Comparison of ENCODE assay signal across 20 cellular contexts in genomic region chr22:43419371-43420080, GRCh38. TPM values are rescaled to one million over a fixed set of nuclear protein-coding genes. Genes with fewer than 3 reads are reported as not detected.
"Had no signal": no experiment of that assay in that cellular context is flagged by ENCODE, and none has a peak within 500 bp of the region (broad histone marks: within the 10 kb centered on the region; RNA-seq: fewer than 3 reads in every experiment).

No MANE protein-coding gene starts in this region.

- H3K36me3 Mint-ChIP-seq: naive thymus-derived CD8-positive, alpha-beta T cell; type B pancreatic cell had no signal

- H3K9me3 Mint-ChIP-seq: naive thymus-derived CD8-positive, alpha-beta T cell; type B pancreatic cell had no signal

- H3K4me3 ChIP-seq: colonic mucosa, heart left ventricle, mucosa of descending colon, thyroid gland had no signal

- H3K4me1 ChIP-seq: colonic mucosa, heart left ventricle, parathyroid adenoma, thyroid gland had no signal

- H3K4me1 Mint-ChIP-seq: naive thymus-derived CD8-positive, alpha-beta T cell had no signal

- H3K27ac Mint-ChIP-seq: type B pancreatic cell had no signal

- H3K9me3 ChIP-seq: colonic mucosa, heart left ventricle, mucosa of descending colon, thyroid gland had no signal

- H3K27ac ChIP-seq: colonic mucosa, heart left ventricle, parathyroid adenoma, thyroid gland had no signal

- H3K4me3 Mint-ChIP-seq: naive thymus-derived CD8-positive, alpha-beta T cell; type B pancreatic cell had no signal

- DNase-seq: cerebellar nuclear complex; colonic mucosa; dermis blood vessel endothelial cell; effector CD4-positive, alpha-beta T cell; hippocampal formation; left colon; mammary epithelial cell; naive thymus-derived CD8-positive, alpha-beta T cell; small intestine; stimulated activated CD4-positive, alpha-beta T cell treated with anti-CD3 and anti-CD28 coated beads, Interleukin-12 subunit alpha, Interleukin-12 subunit beta, amount 100 ng/mL, for 4 hours; stimulated activated naive CD4-positive, alpha-beta T cell; thyroid gland had no signal

- ATAC-seq: heart left ventricle; left colon; mucosa of descending colon; naive thymus-derived CD8-positive, alpha-beta T cell had no signal

- H3K9ac ChIP-seq: parathyroid adenoma had no signal

- H3K27me3 ChIP-seq: colonic mucosa, thyroid gland had no signal

- H3K36me3 ChIP-seq: colonic mucosa, heart left ventricle, thyroid gland had no signal

RNA-seq across cellular contexts. Expression of gene MPPED1, which starts 7.7 kb away (rescaled TPM):
- total RNA-seq: dermis blood vessel endothelial cell; fibroblast of lung; kidney epithelial cell; left colon; mammary epithelial cell; naive thymus-derived CD8-positive, alpha-beta T cell; omental fat pad; pulmonary artery endothelial cell; thyroid gland had no signal
- polyA plus RNA-seq: fibroblast of lung, heart left ventricle, mammary epithelial cell had no signal
